In genomic region chr12:968561-968960, GRCh38 we compare ENCODE assay signal across 1 cellular context.
TF ChIP-seq lines count a peak whose summit lies in the region.

No MANE protein-coding gene starts in this region.

TF ChIP-seq in GM23338, 12 proteins besides CTCF, POLR2A, EP300 and RAD21 (continued from another document):
- no peak for TF ChIP-seq ZNF462 (CRISPR knock-in tag; IDR thresholded peaks at IDR 0.05)
- no peak for TF ChIP-seq EZH2 (IDR thresholded peaks at IDR 0.05; ENCODE audit: low read depth, unreplicated experiment)
- no peak for TF ChIP-seq REST (IDR thresholded peaks at IDR 0.05; ENCODE audit: unreplicated experiment)
- no peak for TF ChIP-seq POLR2AphosphoS5 (IDR thresholded peaks at IDR 0.05; ENCODE audit: low read depth)
- no peak for TF ChIP-seq EZH2phosphoT487 (IDR thresholded peaks at IDR 0.05; ENCODE audit: unreplicated experiment)
- no peak for TF ChIP-seq ETS1 (IDR thresholded peaks at IDR 0.05)
- TF ChIP-seq JUNB (IDR thresholded peaks at IDR 0.05; ENCODE audit: unreplicated experiment): no peak
- no peak for TF ChIP-seq NANOG (IDR thresholded peaks at IDR 0.05; ENCODE audit: borderline replicate concordance)
- no peak for TF ChIP-seq ZNF114 (CRISPR knock-in tag; IDR thresholded peaks at IDR 0.05)
- TF ChIP-seq ZNF331 (CRISPR knock-in tag; IDR thresholded peaks at IDR 0.05; ENCODE audit: low read depth): no peak
